In the genomic region with DNA sequence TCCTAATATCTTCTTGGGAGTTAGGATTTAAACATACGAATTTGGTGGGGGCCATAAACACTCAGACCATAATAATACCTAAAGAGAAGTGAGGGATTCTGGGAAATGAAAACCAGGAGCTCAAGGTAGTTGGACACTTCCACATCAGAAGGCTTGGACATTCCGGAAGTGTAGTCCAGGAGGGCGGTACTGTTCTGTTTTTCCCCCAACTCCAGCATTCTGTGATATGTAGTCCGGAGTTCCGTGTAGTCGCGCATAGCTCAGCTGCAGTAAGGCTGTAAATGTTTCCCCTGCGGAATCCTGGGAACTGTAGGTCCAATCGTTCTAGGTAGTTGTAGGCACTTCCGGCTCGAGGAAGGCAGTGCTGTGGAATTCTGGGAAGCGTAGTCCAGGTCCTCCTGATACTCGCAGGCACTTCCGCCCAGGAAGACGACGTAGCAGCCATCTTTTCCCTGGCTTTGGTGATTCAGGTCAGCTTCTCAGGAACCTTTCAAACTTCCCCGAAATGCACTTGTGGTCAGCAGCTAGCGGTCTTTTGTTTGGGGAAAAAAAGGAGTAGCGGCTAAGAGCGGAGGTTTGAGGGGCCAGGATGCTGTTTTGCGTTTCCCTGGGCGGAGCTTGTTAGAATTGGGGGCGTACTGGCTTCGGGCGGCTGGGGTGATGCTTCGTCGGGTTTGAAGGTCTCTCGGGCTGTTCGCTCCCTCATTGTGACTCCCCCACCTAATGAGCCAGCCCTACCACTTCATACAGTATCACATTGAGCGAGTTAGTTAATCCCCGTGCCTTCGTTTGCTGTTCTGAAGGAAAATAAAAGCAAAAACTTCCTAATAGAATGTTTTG, we compare ENCODE assay signal across 8 cellular contexts. TPM values are rescaled to one million over a fixed set of nuclear protein-coding genes. Genes with fewer than 3 reads are reported as not detected.
DNase-seq lines count a peak whose midpoint lies in the region; ATAC-seq and TF ChIP-seq lines count a peak whose summit lies in the region.

ZNF226 (plus strand) TSS at position 428 of the 840 bp plus-strand sequence. CDS start 4,981 bp downstream, outside the sequence.

- TF ChIP-seq CTCF in AG09309 (IDR thresholded peaks at IDR 0.05; ENCODE audit: control insufficient read depth, insufficient read depth, low read depth, low read length, missing control alignments), result no peak

- DNase-seq in AG09309 (ENCODE audit: low read depth), result peak; percentile 96
- DNase-seq in NCI-H460 (ENCODE audit: extremely low read depth, low read depth), result peak; percentile 92
- peak; percentile 65 for DNase-seq in activated CD4-positive, alpha-beta T cell treated with anti-CD3 and anti-CD28 coated beads for 1 hour
- DNase-seq in kidney glomerular epithelial cell (lab: John Stamatoyannopoulos, UW), result peak; percentile 100
- peak; percentile 37 to 49 for DNase-seq in stimulated activated CD4-positive, alpha-beta T cell treated with anti-CD3 and anti-CD28 coated beads, Interleukin-1b, Interleukin-23, amount 100 ng/mL, for 1 hour (ENCODE audit: low read depth in 2 of 2)

- H3K27ac ChIP-seq in cingulate gyrus (ENCODE audit: low read depth, low read length), result peak within 1 kb of the TSS; percentile 84

- H3K4me3 ChIP-seq in AG09309 (ENCODE audit: control insufficient read depth, low read depth, low read length), result peak within 1 kb of the TSS; percentile 94

- ATAC-seq in GM19023 (IDR thresholded peaks at IDR 0.05; ENCODE audit: unreplicated experiment) (peak; percentile 77), HG03342 (IDR thresholded peaks at IDR 0.05; ENCODE audit: unreplicated experiment) (peak; percentile 92)

RNA-seq across cellular contexts. Expression of gene ZNF226, which starts in this region (rescaled TPM):
- total RNA-seq in NCI-H460 (2014; rRNA removed; shearing (Covaris generic)), result 20.1 and 21.0 TPM in 2 replicates
- 17.9 and 21.4 TPM in 2 replicates for polyA plus RNA-seq in NCI-H460 (2014; cell fraction: nucleus; rRNA removed)

Comparison
In these comparisons a context has a peak if more than half of its experiments do, and no peak if none do; other contexts are left out.
1. Peak in every context shown above with its lines: DNase-seq, ATAC-seq, H3K4me3 ChIP-seq and H3K27ac ChIP-seq.
2. DNase-seq: peak in every context shown above with its lines; median percentile 100 in kidney glomerular epithelial cell; 96 in AG09309; 92 in NCI-H460; 65 in activated CD4-positive, alpha-beta T cell treated with anti-CD3 and anti-CD28 coated beads for 1 hour; 43 in stimulated activated CD4-positive, alpha-beta T cell treated with anti-CD3 and anti-CD28 coated beads, Interleukin-1b, Interleukin-23, amount 100 ng/mL, for 1 hour.